Comparison of ENCODE assay signal across 31 cellular contexts in genomic region chr2:207760453-207760852, GRCh38.
"Had no signal": no experiment of that assay in that cellular context is flagged by ENCODE, and none has a peak within 500 bp of the region (broad histone marks: within the 10 kb centered on the region; RNA-seq: fewer than 3 reads in every experiment).

No MANE protein-coding gene starts in this region.

- H3K4me3 Mint-ChIP-seq: activated CD4-positive, alpha-beta memory T cell treated with anti-CD3 and anti-CD28 coated beads for 36 hours; activated CD4-positive, alpha-beta T cell treated with anti-CD3 and anti-CD28 coated beads for 36 hours; activated CD4-positive, alpha-beta T cell treated with anti-CD3 and anti-CD28 coated beads, Interleukin-2, amount 10 ng/mL, durations not matched to agents 24 days and 14 days; activated CD8-positive, alpha-beta memory T cell treated with anti-CD3 and anti-CD28 coated beads, Interleukin-2, amount 10 ng/mL, durations not matched to agents 7 days and 5 days; activated CD8-positive, alpha-beta T cell treated with anti-CD3 and anti-CD28 coated beads, Interleukin-2, amount 10 ng/mL, durations not matched to agents 7 days and 5 days; activated naive CD4-positive, alpha-beta T cell treated with anti-CD3 and anti-CD28 coated beads for 36 hours; activated naive CD4-positive, alpha-beta T cell treated with anti-CD3 and anti-CD28 coated beads, Interleukin-2, amount 50 U/mL, for 24 hours; activated naive CD8-positive, alpha-beta T cell treated with anti-CD3 and anti-CD28 coated beads for 36 hours; activated naive CD8-positive, alpha-beta T cell treated with anti-CD3 and anti-CD28 coated beads, Interleukin-2, amount 50 U/mL, for 24 hours; activated T-helper 1 cell treated with anti-CD3 and anti-CD28 coated beads, Interleukin-12 subunit alpha, Interleukin-12 subunit beta, Interleukin-2, Interleukin-4 antibody, amounts not matched to agents 30 ng/mL and 10 ng/mL and 1 ng/mL, durations not matched to agents 14 hours and 24 hours and 36 hours; brain had no signal

- DNase-seq: activated CD4-positive, alpha-beta memory T cell treated with anti-CD3 and anti-CD28 coated beads for 36 hours; activated CD4-positive, alpha-beta T cell treated with anti-CD3 and anti-CD28 coated beads for 36 hours; activated CD4-positive, alpha-beta T cell treated with anti-CD3 and anti-CD28 coated beads, Interleukin-2, amount 10 ng/mL, durations not matched to agents 24 days and 14 days; activated CD4-positive, CD25-positive, alpha-beta regulatory T cell; activated CD4-positive, CD25-positive, alpha-beta regulatory T cell treated with anti-CD3 and anti-CD28 coated beads, Interleukin-2, amount 50 U/mL, for 72 hours; activated CD8-positive, alpha-beta memory T cell treated with anti-CD3 and anti-CD28 coated beads, Interleukin-2, amount 10 ng/mL, durations not matched to agents 7 days and 5 days; activated CD8-positive, alpha-beta memory T cell treated with anti-CD3 and anti-CD28 coated beads, Interleukin-2, amount 50 U/mL, for 4 hours; activated CD8-positive, alpha-beta T cell treated with anti-CD3 and anti-CD28 coated beads, Interleukin-2, amount 10 ng/mL, durations not matched to agents 7 days and 5 days; activated effector memory CD4-positive, alpha-beta T cell treated with anti-CD3 and anti-CD28 coated beads, Interleukin-2, amount 50 U/mL, for 16 hours; activated naive CD4-positive, alpha-beta T cell treated with anti-CD3 and anti-CD28 coated beads for 36 hours; activated naive CD8-positive, alpha-beta T cell treated with anti-CD3 and anti-CD28 coated beads for 36 hours; activated naive CD8-positive, alpha-beta T cell treated with anti-CD3 and anti-CD28 coated beads, Interleukin-2, amount 50 U/mL, for 24 hours; activated T-cell treated with anti-CD3 and anti-CD28 coated beads, Interleukin-2, amount 50 U/mL, for 1 hour; activated T-cell treated with anti-CD3 and anti-CD28 coated beads, Interleukin-2, amount 50 U/mL, for 48 hours; adrenal gland; amygdala; aorta; central memory CD4-positive, alpha-beta T cell; cerebellar nuclear complex; colonic mucosa; effector CD8-positive, alpha-beta T cell; foreskin fibroblast; head of caudate nucleus; T-helper 2 cell had no signal

- H3K4me1 Mint-ChIP-seq: activated CD4-positive, alpha-beta T cell treated with anti-CD3 and anti-CD28 coated beads for 36 hours; activated CD4-positive, alpha-beta T cell treated with anti-CD3 and anti-CD28 coated beads, Interleukin-2, amount 10 ng/mL, durations not matched to agents 24 days and 14 days; activated CD8-positive, alpha-beta memory T cell treated with anti-CD3 and anti-CD28 coated beads, Interleukin-2, amount 10 ng/mL, durations not matched to agents 7 days and 5 days; activated naive CD4-positive, alpha-beta T cell treated with anti-CD3 and anti-CD28 coated beads, Interleukin-2, amount 50 U/mL, for 24 hours; activated naive CD8-positive, alpha-beta T cell treated with anti-CD3 and anti-CD28 coated beads for 36 hours had no signal

- H3K36me3 Mint-ChIP-seq: activated CD4-positive, alpha-beta memory T cell treated with anti-CD3 and anti-CD28 coated beads for 36 hours; activated CD8-positive, alpha-beta memory T cell treated with anti-CD3 and anti-CD28 coated beads, Interleukin-2, amount 10 ng/mL, durations not matched to agents 7 days and 5 days; activated naive CD4-positive, alpha-beta T cell treated with anti-CD3 and anti-CD28 coated beads, Interleukin-2, amount 50 U/mL, for 24 hours; activated naive CD8-positive, alpha-beta T cell treated with anti-CD3 and anti-CD28 coated beads for 36 hours; brain had no signal

- H3K4me3 ChIP-seq: adrenal gland, breast epithelium, cardiac muscle cell, colonic mucosa had no signal

- ATAC-seq: activated CD4-positive, alpha-beta T cell treated with anti-CD3 and anti-CD28 coated beads for 36 hours; activated CD8-positive, alpha-beta memory T cell treated with anti-CD3 and anti-CD28 coated beads, Interleukin-2, amount 10 ng/mL, durations not matched to agents 7 days and 5 days; activated CD8-positive, alpha-beta T cell treated with anti-CD3 and anti-CD28 coated beads, Interleukin-2, amount 10 ng/mL, durations not matched to agents 7 days and 5 days; activated naive CD8-positive, alpha-beta T cell treated with anti-CD3 and anti-CD28 coated beads, Interleukin-2, amount 50 U/mL, for 24 hours; esophagus mucosa had no signal

- H3K27ac ChIP-seq: adrenal gland, breast epithelium, cardiac muscle cell, colonic mucosa had no signal

- H3K4me1 ChIP-seq: breast epithelium had no signal

- H3K9me3 Mint-ChIP-seq: activated CD4-positive, alpha-beta memory T cell treated with anti-CD3 and anti-CD28 coated beads for 36 hours; activated CD4-positive, alpha-beta T cell treated with anti-CD3 and anti-CD28 coated beads, Interleukin-2, amount 10 ng/mL, durations not matched to agents 24 days and 14 days; activated naive CD4-positive, alpha-beta T cell treated with anti-CD3 and anti-CD28 coated beads for 36 hours; activated naive CD4-positive, alpha-beta T cell treated with anti-CD3 and anti-CD28 coated beads, Interleukin-2, amount 50 U/mL, for 24 hours; activated naive CD8-positive, alpha-beta T cell treated with anti-CD3 and anti-CD28 coated beads for 36 hours; activated naive CD8-positive, alpha-beta T cell treated with anti-CD3 and anti-CD28 coated beads, Interleukin-2, amount 50 U/mL, for 24 hours; activated T-helper 1 cell treated with anti-CD3 and anti-CD28 coated beads, Interleukin-12 subunit alpha, Interleukin-12 subunit beta, Interleukin-2, Interleukin-4 antibody, amounts not matched to agents 30 ng/mL and 10 ng/mL and 1 ng/mL, durations not matched to agents 14 hours and 24 hours and 36 hours; activated T-helper 2 cell treated with anti-CD3 and anti-CD28 coated beads, Interferon-gamma antibody, Interleukin-2, Interleukin-4, amounts not matched to agents 10 μg/mL and 5 μg/mL and 100 μg/mL, durations not matched to agents 14 hours and 24 hours and 36 hours; brain had no signal

- H3K27me3 ChIP-seq: adrenal gland, breast epithelium, cardiac muscle cell, colonic mucosa had no signal

- H3K27ac Mint-ChIP-seq: activated CD4-positive, alpha-beta memory T cell treated with anti-CD3 and anti-CD28 coated beads for 36 hours; activated CD4-positive, alpha-beta T cell treated with anti-CD3 and anti-CD28 coated beads for 36 hours; activated CD4-positive, alpha-beta T cell treated with anti-CD3 and anti-CD28 coated beads, Interleukin-2, amount 10 ng/mL, durations not matched to agents 24 days and 14 days; activated CD8-positive, alpha-beta memory T cell treated with anti-CD3 and anti-CD28 coated beads, Interleukin-2, amount 10 ng/mL, durations not matched to agents 7 days and 5 days; activated CD8-positive, alpha-beta T cell treated with anti-CD3 and anti-CD28 coated beads, Interleukin-2, amount 10 ng/mL, durations not matched to agents 7 days and 5 days; activated naive CD4-positive, alpha-beta T cell treated with anti-CD3 and anti-CD28 coated beads for 36 hours; activated naive CD4-positive, alpha-beta T cell treated with anti-CD3 and anti-CD28 coated beads, Interleukin-2, amount 50 U/mL, for 24 hours; activated naive CD8-positive, alpha-beta T cell treated with anti-CD3 and anti-CD28 coated beads for 36 hours; activated naive CD8-positive, alpha-beta T cell treated with anti-CD3 and anti-CD28 coated beads, Interleukin-2, amount 50 U/mL, for 24 hours; activated T-helper 1 cell treated with anti-CD3 and anti-CD28 coated beads, Interleukin-12 subunit alpha, Interleukin-12 subunit beta, Interleukin-2, Interleukin-4 antibody, amounts not matched to agents 30 ng/mL and 10 ng/mL and 1 ng/mL, durations not matched to agents 14 hours and 24 hours and 36 hours; activated T-helper 2 cell treated with anti-CD3 and anti-CD28 coated beads, Interferon-gamma antibody, Interleukin-2, Interleukin-4, amounts not matched to agents 10 μg/mL and 5 μg/mL and 100 μg/mL, durations not matched to agents 14 hours and 24 hours and 36 hours; brain had no signal

- H3K9me3 ChIP-seq: adrenal gland, breast epithelium, colonic mucosa had no signal

- H3K36me3 ChIP-seq: breast epithelium, cardiac muscle cell, colonic mucosa had no signal
